29 cellular contexts compared by ENCODE assay signal in the genomic region with DNA sequence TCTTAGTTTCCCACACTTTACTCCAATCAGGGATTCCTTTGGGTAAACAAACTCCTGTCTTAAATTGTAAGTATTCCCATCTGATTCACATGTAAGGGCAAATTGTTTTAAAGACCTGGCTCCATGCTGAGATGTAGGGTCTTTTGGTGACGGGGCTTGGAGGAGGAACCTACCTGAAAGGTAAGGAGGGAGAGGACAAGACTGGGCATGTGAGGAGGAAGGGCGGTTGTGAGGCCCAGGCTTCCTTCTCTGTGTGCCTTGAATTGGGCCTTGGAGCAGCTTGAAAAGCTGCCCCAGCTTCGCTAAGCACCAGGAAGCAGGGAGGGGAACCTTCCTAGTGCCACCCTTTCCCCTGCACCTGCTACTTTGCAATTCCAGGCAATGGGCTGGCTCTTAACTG.
DNase-seq lines count a peak whose midpoint lies in the region; ATAC-seq and TF ChIP-seq lines count a peak whose summit lies in the region.
"Had no signal": no experiment of that assay in that cellular context is flagged by ENCODE, and none has a peak within 500 bp of the region (broad histone marks: within the 10 kb centered on the region; RNA-seq: fewer than 3 reads in every experiment).

No MANE protein-coding gene starts in this region.

- dilution Hi-C loops in mammary epithelial cell (cut with HindIII; ENCODE audit: low sequenced_read_pairs), result no loop called here

- peaks cover 54 to 75% of the 10 kb centered on the region in 2 donors for H3K36me3 Mint-ChIP-seq in stimulated activated naive B cell treated with anti-CD40 and anti-IgM and Interleukin-4, amounts not matched to agents 10 μg/mL and 1 μg/mL and 100 μg/mL, for 72 hours
- H3K36me3 Mint-ChIP-seq: activated naive CD4-positive, alpha-beta T cell treated with anti-CD3 and anti-CD28 coated beads, Interleukin-2, amount 50 U/mL, for 24 hours; mesothelial cell of epicardium; natural killer cell treated with Interleukin-12 subunit alpha and Interleukin-12 subunit beta and Interleukin-15 and Interleukin-18, amount 100 ng/mL, for 72 hours had no signal

- H3K27me3 ChIP-seq in mammary epithelial cell (ENCODE audit: insufficient read depth, low read length) (no peaks in the 10 kb centered on the region), breast epithelium (no peaks in the 10 kb centered on the region), iPS-20b (ENCODE audit: insufficient read depth, low read length) (no peaks in the 10 kb centered on the region)
- H3K27me3 ChIP-seq: dorsolateral prefrontal cortex had no signal

- CTCF ChIA-PET in mammary epithelial cell (lab: Charles Lee; ENCODE audit: low non-redundant PET) (no interaction called here), RWPE1 (lab: Yijun Ruan, JAX) (interaction anchor here (0.9 kb wide), 1 partner anchor 218 kb away, joined by 3 read pairs; no protein-coding TSS in a partner anchor)

- H3K9me3 ChIP-seq in mammary epithelial cell (replicated peaks; ENCODE audit: insufficient read depth, low read length) (no peaks in the 10 kb centered on the region), breast epithelium (no peaks in the 10 kb centered on the region), iPS-20b (ENCODE audit: insufficient read depth, low read depth, low read length) (no peaks in the 10 kb centered on the region)

- TF ChIP-seq POLR2A in breast epithelium (IDR thresholded peaks at IDR 0.05), result no peak

- peaks cover 67% of the 10 kb centered on the region for H3K4me1 ChIP-seq in mammary epithelial cell (ENCODE audit: insufficient read depth, low read length)
- no peaks in the 10 kb centered on the region for H3K4me1 ChIP-seq in breast epithelium
- peaks cover 41% of the 10 kb centered on the region for H3K4me1 ChIP-seq in iPS-20b (ENCODE audit: insufficient read depth, low read length)

- POLR2A ChIA-PET in RWPE1 (lab: Yijun Ruan, JAX; ENCODE audit: low non-redundant PET), result no interaction called here

- in situ Hi-C loops in mammary epithelial cell (cut with MboI; ENCODE audit: low sequenced_read_pairs in 2 of 2), result no loop called here

- H3K27ac ChIP-seq in mammary epithelial cell (ENCODE audit: insufficient read depth, low read depth, low read length) (peak overlapping the region; percentile 31), breast epithelium (no peak overlapping the region), RWPE1 (0 out of 2 replicates have a peak overlapping the region, but pooled peaks have one; percentile 25), iPS-20b (ENCODE audit: low read length) (no peak overlapping the region)
- H3K27ac ChIP-seq: dorsolateral prefrontal cortex, VCaP had no signal

- WGBS in mammary epithelial cell (ENCODE audit: low coverage, missing lambda C conversion rate), result 62% methylated on average over 3 of the region's 3 CpGs

- H3K79me2 ChIP-seq in mammary epithelial cell (ENCODE audit: insufficient read depth, low read length), result peaks cover 94% of the 10 kb centered on the region

- H2AFZ ChIP-seq in mammary epithelial cell (ENCODE audit: low read depth, low read length), result no peak overlapping the region

- H3K9ac ChIP-seq in mammary epithelial cell (ENCODE audit: insufficient read depth, low read length), result peak overlapping the region; percentile 19
- H3K9ac ChIP-seq in iPS-20b (ENCODE audit: low read depth, low read length), result peak overlapping the region; percentile 8; the same call in 1 of the 2 replicates

- no peak for DNase-seq in mammary epithelial cell
- no peak for DNase-seq in breast epithelium (ENCODE audit: low spot score in 2 of 2)
- no peak for DNase-seq in RWPE1 (ENCODE audit: low spot score)
- no peak for DNase-seq in stimulated activated naive B cell treated with anti-CD40 and anti-IgM and Interleukin-4, amounts not matched to agents 10 μg/mL and 1 μg/mL and 100 μg/mL, for 72 hours
- no peak for DNase-seq in cerebellar nuclear complex (lab: John Stamatoyannopoulos, UW)
- DNase-seq in putamen (ENCODE audit: low spot score), result no peak
- DNase-seq: 8988T; activated CD4-positive, alpha-beta T cell treated with anti-CD3 and anti-CD28 coated beads, Interleukin-2, amount 10 ng/mL, durations not matched to agents 7 days and 5 days; AML-193; anterior cingulate cortex; central memory CD4-positive, alpha-beta T cell; dorsolateral prefrontal cortex; GF-D8; head of caudate nucleus; Kasumi-1; left colon; MV-4-11; NCI-H146; NCI-H2171 treated with DMSO at 0.1 percent for 48 hours; posterior cingulate gyrus; stimulated activated CD4-positive, alpha-beta T cell treated with anti-CD3 and anti-CD28 coated beads, Interleukin-15, amount 100 ng/mL, for 24 hours had no signal

- no peak for TF ChIP-seq CTCF in mammary epithelial cell (conservative IDR thresholded peaks at IDR 0.05 in 1 of 2, IDR thresholded peaks at IDR 0.05 in 1 of 2; ENCODE audit: extremely low read depth in 1 of 2, insufficient read depth in 1 of 2, low read depth in 1 of 2, low read length in 2 of 2)
- no peak for TF ChIP-seq CTCF in breast epithelium (IDR thresholded peaks at IDR 0.05)
- TF ChIP-seq CTCF in RWPE1 (conservative IDR thresholded peaks at IDR 0.05; ENCODE audit: low read depth), result no peak

- H3K9me3 Mint-ChIP-seq in stimulated activated naive B cell treated with anti-CD40 and anti-IgM and Interleukin-4, amounts not matched to agents 10 μg/mL and 1 μg/mL and 100 μg/mL, for 72 hours, result no peaks in the 10 kb centered on the region
- H3K9me3 Mint-ChIP-seq: activated CD4-positive, alpha-beta T cell treated with anti-CD3 and anti-CD28 coated beads, Interleukin-2, amount 10 ng/mL, durations not matched to agents 7 days and 5 days; activated naive CD4-positive, alpha-beta T cell treated with anti-CD3 and anti-CD28 coated beads, Interleukin-2, amount 50 U/mL, for 24 hours; mesothelial cell of epicardium; natural killer cell treated with Interleukin-12 subunit alpha and Interleukin-12 subunit beta and Interleukin-15 and Interleukin-18, amount 100 ng/mL, for 72 hours had no signal

- H4K20me1 ChIP-seq in mammary epithelial cell (ENCODE audit: insufficient read depth, low read length), result no peaks in the 10 kb centered on the region

- H3K4me3 Mint-ChIP-seq in stimulated activated naive B cell treated with anti-CD40 and anti-IgM and Interleukin-4, amounts not matched to agents 10 μg/mL and 1 μg/mL and 100 μg/mL, for 72 hours, result no peak overlapping the region
- H3K4me3 Mint-ChIP-seq: activated CD4-positive, alpha-beta T cell treated with anti-CD3 and anti-CD28 coated beads, Interleukin-2, amount 10 ng/mL, durations not matched to agents 7 days and 5 days; activated naive CD4-positive, alpha-beta T cell treated with anti-CD3 and anti-CD28 coated beads, Interleukin-2, amount 50 U/mL, for 24 hours; mesothelial cell of epicardium; natural killer cell treated with Interleukin-12 subunit alpha and Interleukin-12 subunit beta and Interleukin-15 and Interleukin-18, amount 100 ng/mL, for 72 hours had no signal

- no TSS peak for BruUV-seq in mammary epithelial cell (replicated peaks; lab: Mats Ljungman, UMichigan)

- no peak overlapping the region for H3K4me3 ChIP-seq in mammary epithelial cell (replicated peaks in 1 of 3; ENCODE audit: insufficient read depth in 1 of 3, low read depth in 2 of 3, low read length in 3 of 3)
- H3K4me3 ChIP-seq in breast epithelium, result no peak overlapping the region
- no peak overlapping the region for H3K4me3 ChIP-seq in iPS-20b (ENCODE audit: low read length)
- H3K4me3 ChIP-seq: dorsolateral prefrontal cortex had no signal

- H3K27ac Mint-ChIP-seq in stimulated activated naive B cell treated with anti-CD40 and anti-IgM and Interleukin-4, amounts not matched to agents 10 μg/mL and 1 μg/mL and 100 μg/mL, for 72 hours, result peak overlapping the region; percentile 75
- H3K27ac Mint-ChIP-seq: activated CD4-positive, alpha-beta T cell treated with anti-CD3 and anti-CD28 coated beads, Interleukin-2, amount 10 ng/mL, durations not matched to agents 7 days and 5 days; mesothelial cell of epicardium; natural killer cell treated with Interleukin-12 subunit alpha and Interleukin-12 subunit beta and Interleukin-15 and Interleukin-18, amount 100 ng/mL, for 72 hours had no signal

- ATAC-seq in stimulated activated naive B cell treated with anti-CD40 and anti-IgM and Interleukin-4, amounts not matched to agents 10 μg/mL and 1 μg/mL and 100 μg/mL, for 72 hours (replicated peaks), result no peak
- no peak for ATAC-seq in GM21381 (IDR thresholded peaks at IDR 0.05; ENCODE audit: unreplicated experiment)
- ATAC-seq: left colon; natural killer cell treated with Interleukin-12 subunit alpha and Interleukin-12 subunit beta and Interleukin-15 and Interleukin-18, amount 100 ng/mL, for 72 hours; sciatic nerve; SK-N-SH treated with all-trans-retinoic acid at 6 μM for 48 hours had no signal

- peaks cover 61 to 97% of the 10 kb centered on the region in 2 donors for H3K4me1 Mint-ChIP-seq in stimulated activated naive B cell treated with anti-CD40 and anti-IgM and Interleukin-4, amounts not matched to agents 10 μg/mL and 1 μg/mL and 100 μg/mL, for 72 hours

- H3K4me2 ChIP-seq in mammary epithelial cell (ENCODE audit: insufficient read depth, low read depth, low read length), result peak overlapping the region; percentile 20

- no peaks in the 10 kb centered on the region for H3K27me3 Mint-ChIP-seq in stimulated activated naive B cell treated with anti-CD40 and anti-IgM and Interleukin-4, amounts not matched to agents 10 μg/mL and 1 μg/mL and 100 μg/mL, for 72 hours
- H3K27me3 Mint-ChIP-seq: activated CD4-positive, alpha-beta T cell treated with anti-CD3 and anti-CD28 coated beads, Interleukin-2, amount 10 ng/mL, durations not matched to agents 7 days and 5 days; activated naive CD4-positive, alpha-beta T cell treated with anti-CD3 and anti-CD28 coated beads, Interleukin-2, amount 50 U/mL, for 24 hours; natural killer cell treated with Interleukin-12 subunit alpha and Interleukin-12 subunit beta and Interleukin-15 and Interleukin-18, amount 100 ng/mL, for 72 hours had no signal

- H3K36me3 ChIP-seq in mammary epithelial cell (ENCODE audit: insufficient read depth, low read length) (no peaks in the 10 kb centered on the region), breast epithelium (no peaks in the 10 kb centered on the region), iPS-20b (ENCODE audit: insufficient read depth, low read depth, low read length) (no peaks in the 10 kb centered on the region)

- intact Hi-C loops in mammary epithelial cell (cut with micrococcal nuclease) (no loop called here), breast epithelium (cut with DNase I; ENCODE audit: low total_unique reads) (no loop called here)

Comparison
In these comparisons a context has a peak if more than half of its experiments do, and no peak if none do; other contexts are left out.
1. H3K27ac ChIP-seq: peak in mammary epithelial cell (single experiment) and RWPE1 (single experiment); none in breast epithelium (0 of 2) and iPS-20b (single experiment).